ENCODE assay signal across 9 cellular contexts in the genomic region with DNA sequence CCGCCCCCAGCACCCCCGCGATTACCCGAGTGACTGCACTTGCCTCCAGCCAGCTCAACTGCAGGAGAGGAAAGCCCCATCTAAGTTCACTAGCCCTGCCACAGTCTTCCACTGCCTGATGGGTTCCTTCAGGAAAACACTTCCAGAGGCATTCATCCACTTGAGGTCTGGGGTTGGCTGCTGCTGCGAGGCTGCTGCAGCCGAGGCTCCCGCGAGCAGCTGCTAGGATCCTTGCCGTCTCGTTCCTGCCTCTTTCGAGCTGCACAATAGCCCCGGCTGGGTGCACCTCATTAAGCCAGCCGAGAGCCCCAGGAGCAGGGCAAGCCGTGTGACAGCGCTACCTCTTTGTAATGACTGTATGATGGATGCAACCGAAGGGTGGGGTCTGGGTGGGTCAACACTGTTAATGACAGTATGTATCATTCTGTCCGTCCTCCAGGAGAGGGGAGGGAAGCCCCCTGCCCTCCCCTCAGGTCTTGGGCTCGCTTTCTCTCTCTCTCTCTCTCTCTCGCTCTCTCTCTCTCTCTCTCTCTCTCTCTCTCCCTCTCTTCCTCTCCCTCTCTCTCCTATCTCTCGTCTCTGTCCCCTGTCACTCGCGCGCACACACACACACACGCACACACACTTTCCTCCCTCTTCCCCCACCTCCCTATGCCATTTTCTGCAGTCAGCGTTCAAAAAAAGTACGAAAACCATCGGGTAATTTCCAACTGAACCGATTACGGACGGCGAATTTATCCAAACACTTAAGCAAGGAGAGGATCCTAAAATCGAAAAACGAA. TPM values are rescaled to one million over a fixed set of nuclear protein-coding genes. Genes with fewer than 3 reads are reported as not detected.
DNase-seq lines count a peak whose midpoint lies in the region; ATAC-seq and TF ChIP-seq lines count a peak whose summit lies in the region.
"Had no signal": no experiment of that assay in that cellular context is flagged by ENCODE, and none has a peak within 500 bp of the region (broad histone marks: within the 10 kb centered on the region; RNA-seq: fewer than 3 reads in every experiment).

No MANE protein-coding gene starts in this region.

- ATAC-seq in WTC11 (peak; percentile 63), left colon (peak; percentile 26), HG02642 (IDR thresholded peaks at IDR 0.05; ENCODE audit: poor library complexity, unreplicated experiment) (no peak)

- no peak overlapping the region for H3K27ac ChIP-seq in suprapubic skin

- TF ChIP-seq POLR2A in suprapubic skin (IDR thresholded peaks at IDR 0.05): no peak

- peak overlapping the region; percentile 55 for H3K4me3 ChIP-seq in suprapubic skin

- peaks cover 16% of the 10 kb centered on the region for H3K4me1 Mint-ChIP-seq in WTC11

- H3K4me3 Mint-ChIP-seq in WTC11: peak overlapping the region; percentile 78
- H3K4me3 Mint-ChIP-seq: dendritic cell treated with granulocyte-macrophage colony-stimulating factor and Interleukin-4, amounts not matched to agents 40 ng/mL and 50 ng/mL, for 4 days had no signal

- peaks cover 17% of the 10 kb centered on the region for H3K4me1 ChIP-seq in suprapubic skin

- peak; percentile 47 to 76 (median 65) for DNase-seq in NCI-H1417 (lab: John Stamatoyannopoulos, UW)
- no peak for DNase-seq in NCI-H1417 treated with DMSO at 0.1 percent for 48 hours (lab: John Stamatoyannopoulos, UW)
- DNase-seq in WTC11 (ENCODE audit: low spot score): peak; percentile 56
- peak in 1 of 2 donors; percentile 5 for DNase-seq in left colon
- DNase-seq in suprapubic skin (ENCODE audit: low spot score in 2 of 2): no peak
- no peak for DNase-seq in AML-193 (lab: John Stamatoyannopoulos, UW)
- no peak for DNase-seq in SW480 (ENCODE audit: low spot score)

- no peak for TF ChIP-seq CTCF in WTC11 (IDR thresholded peaks at IDR 0.05)
- no peak for TF ChIP-seq CTCF in suprapubic skin (IDR thresholded peaks at IDR 0.05)

- H3K36me3 ChIP-seq in suprapubic skin: no peaks in the 10 kb centered on the region

- H3K36me3 Mint-ChIP-seq in WTC11: no peaks in the 10 kb centered on the region

- no peaks in the 10 kb centered on the region for H3K9me3 ChIP-seq in suprapubic skin

- TF ChIP-seq EP300 in suprapubic skin (IDR thresholded peaks at IDR 0.05): no peak

- intact Hi-C loops in left colon (cut with DNase I, micrococcal nuclease): no loop called here

- H3K27ac Mint-ChIP-seq in WTC11: peak overlapping the region; percentile 86
- H3K27ac Mint-ChIP-seq: dendritic cell treated with granulocyte-macrophage colony-stimulating factor and Interleukin-4, amounts not matched to agents 40 ng/mL and 50 ng/mL, for 4 days had no signal

- POLR2A ChIA-PET in WTC11 (lab: Charles Lee): no interaction called here

- peaks cover 14% of the 10 kb centered on the region for H3K27me3 Mint-ChIP-seq in WTC11 (ENCODE audit: low read depth)

- CTCF ChIA-PET in WTC11 (lab: Charles Lee): interaction anchor here (0.6 to 0.7 kb wide), 2 partner anchors 94 to 333 kb away, joined by 3 read pairs; no protein-coding TSS in a partner anchor

- H3K27me3 ChIP-seq in suprapubic skin: peaks cover 36% of the 10 kb centered on the region

- 3% methylated on average over 30 of the region's 33 CpGs for WGBS in suprapubic skin

- H3K9me3 Mint-ChIP-seq in WTC11: no peaks in the 10 kb centered on the region
- H3K9me3 Mint-ChIP-seq: dendritic cell treated with granulocyte-macrophage colony-stimulating factor and Interleukin-4, amounts not matched to agents 40 ng/mL and 50 ng/mL, for 4 days had no signal

TF ChIP-seq in WTC11, 78 proteins besides CTCF, POLR2A, EP300 and RAD21 (continues in another document):
- TF ChIP-seq, protein P1, sequence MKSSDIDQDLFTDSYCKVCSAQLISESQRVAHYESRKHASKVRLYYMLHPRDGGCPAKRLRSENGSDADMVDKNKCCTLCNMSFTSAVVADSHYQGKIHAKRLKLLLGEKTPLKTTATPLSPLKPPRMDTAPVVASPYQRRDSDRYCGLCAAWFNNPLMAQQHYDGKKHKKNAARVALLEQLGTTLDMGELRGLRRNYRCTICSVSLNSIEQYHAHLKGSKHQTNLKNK (CRISPR knock-in tag; IDR thresholded peaks at IDR 0.05): no peak
- TF ChIP-seq RELA (CRISPR knock-in tag; IDR thresholded peaks at IDR 0.05; ENCODE audit: borderline replicate concordance): no peak
- TF ChIP-seq ZNF671 (CRISPR knock-in tag; IDR thresholded peaks at IDR 0.05): no peak
- TF ChIP-seq, protein P2, sequence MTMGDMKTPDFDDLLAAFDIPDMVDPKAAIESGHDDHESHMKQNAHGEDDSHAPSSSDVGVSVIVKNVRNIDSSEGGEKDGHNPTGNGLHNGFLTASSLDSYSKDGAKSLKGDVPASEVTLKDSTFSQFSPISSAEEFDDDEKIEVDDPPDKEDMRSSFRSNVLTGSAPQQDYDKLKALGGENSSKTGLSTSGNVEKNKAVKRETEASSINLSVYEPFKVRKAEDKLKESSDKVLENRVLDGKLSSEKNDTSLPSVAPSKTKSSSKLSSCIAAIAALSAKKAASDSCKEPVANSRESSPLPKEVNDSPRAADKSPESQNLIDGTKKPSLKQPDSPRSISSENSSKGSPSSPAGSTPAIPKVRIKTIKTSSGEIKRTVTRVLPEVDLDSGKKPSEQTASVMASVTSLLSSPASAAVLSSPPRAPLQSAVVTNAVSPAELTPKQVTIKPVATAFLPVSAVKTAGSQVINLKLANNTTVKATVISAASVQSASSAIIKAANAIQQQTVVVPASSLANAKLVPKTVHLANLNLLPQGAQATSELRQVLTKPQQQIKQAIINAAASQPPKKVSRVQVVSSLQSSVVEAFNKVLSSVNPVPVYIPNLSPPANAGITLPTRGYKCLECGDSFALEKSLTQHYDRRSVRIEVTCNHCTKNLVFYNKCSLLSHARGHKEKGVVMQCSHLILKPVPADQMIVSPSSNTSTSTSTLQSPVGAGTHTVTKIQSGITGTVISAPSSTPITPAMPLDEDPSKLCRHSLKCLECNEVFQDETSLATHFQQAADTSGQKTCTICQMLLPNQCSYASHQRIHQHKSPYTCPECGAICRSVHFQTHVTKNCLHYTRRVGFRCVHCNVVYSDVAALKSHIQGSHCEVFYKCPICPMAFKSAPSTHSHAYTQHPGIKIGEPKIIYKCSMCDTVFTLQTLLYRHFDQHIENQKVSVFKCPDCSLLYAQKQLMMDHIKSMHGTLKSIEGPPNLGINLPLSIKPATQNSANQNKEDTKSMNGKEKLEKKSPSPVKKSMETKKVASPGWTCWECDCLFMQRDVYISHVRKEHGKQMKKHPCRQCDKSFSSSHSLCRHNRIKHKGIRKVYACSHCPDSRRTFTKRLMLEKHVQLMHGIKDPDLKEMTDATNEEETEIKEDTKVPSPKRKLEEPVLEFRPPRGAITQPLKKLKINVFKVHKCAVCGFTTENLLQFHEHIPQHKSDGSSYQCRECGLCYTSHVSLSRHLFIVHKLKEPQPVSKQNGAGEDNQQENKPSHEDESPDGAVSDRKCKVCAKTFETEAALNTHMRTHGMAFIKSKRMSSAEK (CRISPR knock-in tag; IDR thresholded peaks at IDR 0.05; ENCODE audit: borderline replicate concordance): no peak
- TF ChIP-seq, protein P3, sequence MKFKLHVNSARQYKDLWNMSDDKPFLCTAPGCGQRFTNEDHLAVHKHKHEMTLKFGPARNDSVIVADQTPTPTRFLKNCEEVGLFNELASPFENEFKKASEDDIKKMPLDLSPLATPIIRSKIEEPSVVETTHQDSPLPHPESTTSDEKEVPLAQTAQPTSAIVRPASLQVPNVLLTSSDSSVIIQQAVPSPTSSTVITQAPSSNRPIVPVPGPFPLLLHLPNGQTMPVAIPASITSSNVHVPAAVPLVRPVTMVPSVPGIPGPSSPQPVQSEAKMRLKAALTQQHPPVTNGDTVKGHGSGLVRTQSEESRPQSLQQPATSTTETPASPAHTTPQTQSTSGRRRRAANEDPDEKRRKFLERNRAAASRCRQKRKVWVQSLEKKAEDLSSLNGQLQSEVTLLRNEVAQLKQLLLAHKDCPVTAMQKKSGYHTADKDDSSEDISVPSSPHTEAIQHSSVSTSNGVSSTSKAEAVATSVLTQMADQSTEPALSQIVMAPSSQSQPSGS (CRISPR knock-in tag; IDR thresholded peaks at IDR 0.05; ENCODE audit: borderline replicate concordance, low read depth): no peak
- no peak for TF ChIP-seq OVOL2 (CRISPR knock-in tag; IDR thresholded peaks at IDR 0.05; ENCODE audit: borderline replicate concordance)
- TF ChIP-seq, protein P4, sequence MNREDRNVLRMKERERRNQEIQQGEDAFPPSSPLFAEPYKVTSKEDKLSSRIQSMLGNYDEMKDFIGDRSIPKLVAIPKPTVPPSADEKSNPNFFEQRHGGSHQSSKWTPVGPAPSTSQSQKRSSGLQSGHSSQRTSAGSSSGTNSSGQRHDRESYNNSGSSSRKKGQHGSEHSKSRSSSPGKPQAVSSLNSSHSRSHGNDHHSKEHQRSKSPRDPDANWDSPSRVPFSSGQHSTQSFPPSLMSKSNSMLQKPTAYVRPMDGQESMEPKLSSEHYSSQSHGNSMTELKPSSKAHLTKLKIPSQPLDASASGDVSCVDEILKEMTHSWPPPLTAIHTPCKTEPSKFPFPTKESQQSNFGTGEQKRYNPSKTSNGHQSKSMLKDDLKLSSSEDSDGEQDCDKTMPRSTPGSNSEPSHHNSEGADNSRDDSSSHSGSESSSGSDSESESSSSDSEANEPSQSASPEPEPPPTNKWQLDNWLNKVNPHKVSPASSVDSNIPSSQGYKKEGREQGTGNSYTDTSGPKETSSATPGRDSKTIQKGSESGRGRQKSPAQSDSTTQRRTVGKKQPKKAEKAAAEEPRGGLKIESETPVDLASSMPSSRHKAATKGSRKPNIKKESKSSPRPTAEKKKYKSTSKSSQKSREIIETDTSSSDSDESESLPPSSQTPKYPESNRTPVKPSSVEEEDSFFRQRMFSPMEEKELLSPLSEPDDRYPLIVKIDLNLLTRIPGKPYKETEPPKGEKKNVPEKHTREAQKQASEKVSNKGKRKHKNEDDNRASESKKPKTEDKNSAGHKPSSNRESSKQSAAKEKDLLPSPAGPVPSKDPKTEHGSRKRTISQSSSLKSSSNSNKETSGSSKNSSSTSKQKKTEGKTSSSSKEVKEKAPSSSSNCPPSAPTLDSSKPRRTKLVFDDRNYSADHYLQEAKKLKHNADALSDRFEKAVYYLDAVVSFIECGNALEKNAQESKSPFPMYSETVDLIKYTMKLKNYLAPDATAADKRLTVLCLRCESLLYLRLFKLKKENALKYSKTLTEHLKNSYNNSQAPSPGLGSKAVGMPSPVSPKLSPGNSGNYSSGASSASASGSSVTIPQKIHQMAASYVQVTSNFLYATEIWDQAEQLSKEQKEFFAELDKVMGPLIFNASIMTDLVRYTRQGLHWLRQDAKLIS (CRISPR knock-in tag; IDR thresholded peaks at IDR 0.05; ENCODE audit: borderline replicate concordance): no peak
- TF ChIP-seq ZNF263 (CRISPR knock-in tag; IDR thresholded peaks at IDR 0.05; ENCODE audit: low read depth): no peak

RNA-seq across cellular contexts. Expression of a gene that starts 24.4 kb away (rescaled TPM):
- 22.8 to 35.9 TPM (median 26.7 TPM) in 3 replicates for total RNA-seq in WTC11 (2021)
- 1 to 10 TPM in 1 of 2 donors, under 1 TPM in 1; 0.47 to 1.3 TPM for total RNA-seq in left colon
- under 1 TPM; 0.48 to 0.59 (median 0.55) TPM for total RNA-seq in suprapubic skin

Comparison
In these comparisons a context has a peak if more than half of its experiments do, and no peak if none do; other contexts are left out.
1. DNase-seq: peak in NCI-H1417 (3 of 3) and WTC11 (single experiment); none in NCI-H1417 treated with DMSO at 0.1 percent for 48 hours (single experiment), suprapubic skin (0 of 2), AML-193 (0 of 2) and SW480 (single experiment).
2. RNA of a gene that starts 24.4 kb away (total RNA-seq): 22.8 to 35.9 TPM in WTC11; 0.47 to 1.3 TPM in left colon and 0.48 to 0.59 TPM in suprapubic skin; every median in the first group is over 10 times any median in the second.